In the genomic region with DNA sequence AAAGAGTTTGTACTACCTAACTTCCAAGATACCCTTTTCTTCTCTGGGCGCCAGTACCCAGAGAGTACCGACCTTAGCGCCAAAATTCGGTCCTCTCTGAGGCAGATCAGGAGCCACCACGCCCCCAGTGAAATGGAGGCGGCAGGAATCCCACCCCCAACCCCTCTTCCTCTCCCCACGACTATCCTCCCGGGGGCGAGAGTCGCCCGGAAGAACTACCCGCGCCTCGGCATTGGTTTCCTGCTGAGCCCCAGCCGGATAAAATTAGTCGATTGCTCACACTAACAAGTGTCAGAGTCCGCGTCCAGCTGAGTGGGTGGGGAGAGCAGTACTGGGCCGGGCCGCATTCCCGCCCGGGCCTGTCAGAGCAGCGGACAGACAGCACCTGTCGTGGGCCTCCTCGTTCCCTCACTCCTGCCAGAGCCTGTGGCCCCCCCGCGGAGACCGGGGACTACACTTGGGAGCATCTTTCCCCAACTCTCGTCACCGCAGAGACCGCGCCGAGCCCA, we compare ENCODE assay signal across 7 cellular contexts.
DNase-seq lines count a peak whose midpoint lies in the region; ATAC-seq and TF ChIP-seq lines count a peak whose summit lies in the region.

No MANE protein-coding gene starts in this region.

- DNase-seq in RWPE2 (ENCODE audit: low spot score) (peak; percentile 58), astrocyte of the hippocampus (ENCODE audit: low read depth, low spot score) (peak; percentile 65), hepatic stellate cell (ENCODE audit: low spot score) (peak; percentile 59), MV-4-11 (lab: John Stamatoyannopoulos, UW) (no peak)

- H3K27ac ChIP-seq in RWPE2 (ENCODE audit: poor library complexity, severe bottlenecking) (peak overlapping the region; percentile 60), rectal smooth muscle tissue (ENCODE audit: low read depth, low read length) (peak overlapping the region; percentile 87)

- H3K27me3 ChIP-seq in RWPE2 (ENCODE audit: insufficient read depth, poor library complexity, severe bottlenecking) (no peaks in the 10 kb centered on the region), rectal smooth muscle tissue (ENCODE audit: control insufficient read depth, insufficient read depth, low read length) (no peaks in the 10 kb centered on the region)

- H3K4me1 ChIP-seq in RWPE2 (ENCODE audit: insufficient read depth, poor library complexity, severe bottlenecking) (no peaks in the 10 kb centered on the region), rectal smooth muscle tissue (ENCODE audit: control insufficient read depth, insufficient read depth, low read length) (no peaks in the 10 kb centered on the region)

- H3K9me3 ChIP-seq in RWPE2 (ENCODE audit: severe bottlenecking), result no peaks in the 10 kb centered on the region

- TF ChIP-seq CTCF in GM12875 (IDR thresholded peaks at IDR 0.05; ENCODE audit: borderline replicate concordance, insufficient read depth, low read depth, low read length) (no peak), RWPE2 (IDR thresholded peaks at IDR 0.05; ENCODE audit: poor library complexity, severe bottlenecking) (no peak)

- H3K36me3 ChIP-seq in RWPE2 (ENCODE audit: low read depth) (no peaks in the 10 kb centered on the region), rectal smooth muscle tissue (ENCODE audit: control insufficient read depth, insufficient read depth, low read length) (no peaks in the 10 kb centered on the region)

- H3K9ac ChIP-seq in rectal smooth muscle tissue (ENCODE audit: low read length), result no peak overlapping the region

- H3K4me3 ChIP-seq in GM12875 (ENCODE audit: low read depth, low read length), result peak overlapping the region; percentile 49
- H3K4me3 ChIP-seq in RWPE2 (ENCODE audit: severe bottlenecking), result peak overlapping the region; percentile 36
- H3K4me3 ChIP-seq in rectal smooth muscle tissue (ENCODE audit: low read length), result peak overlapping the region; percentile 56

- ATAC-seq in HG02798 (IDR thresholded peaks at IDR 0.05; ENCODE audit: poor library complexity, unreplicated experiment) (peak; percentile 37), RWPE2 (ENCODE audit: low read depth) (peak; percentile 76)
